2 cellular contexts compared by ENCODE assay signal in genomic region chr12:109604132-109604585, GRCh38.
TF ChIP-seq lines count a peak whose summit lies in the region.

No MANE protein-coding gene starts in this region.

TF ChIP-seq in HEK293, 187 proteins besides CTCF, POLR2A, EP300 and RAD21:
- TF ChIP-seq GLI4 (tag by site-specific recombination; IDR thresholded peaks at IDR 0.05) (no peak), ZNF768 (tag by site-specific recombination; IDR thresholded peaks at IDR 0.05) (peak; percentile 47; the same call in 1 of the 2 replicates)

TF ChIP-seq in HepG2, 621 proteins besides CTCF, POLR2A, EP300 and RAD21 (continues in another document):
- TF ChIP-seq TFDP1 (CRISPR knock-in tag; IDR thresholded peaks at IDR 0.05; ENCODE audit: borderline replicate concordance) = no peak
- TF ChIP-seq ZBTB20 (CRISPR knock-in tag; IDR thresholded peaks at IDR 0.05; ENCODE audit: borderline replicate concordance, low read depth) = peak; percentile 55; the same call in 1 of the 2 replicates
- no peak for TF ChIP-seq ARID2 (CRISPR knock-in tag; IDR thresholded peaks at IDR 0.05; ENCODE audit: borderline replicate concordance)
- TF ChIP-seq DNMT3B (CRISPR knock-in tag; conservative IDR thresholded peaks at IDR 0.05) = no peak
- TF ChIP-seq MEF2D (CRISPR knock-in tag; IDR thresholded peaks at IDR 0.05) = no peak
- TF ChIP-seq ZEB1 (IDR thresholded peaks at IDR 0.05; ENCODE audit: insufficient replicate concordance, low read depth) = no peak
- TF ChIP-seq ZNF788 (CRISPR knock-in tag; IDR thresholded peaks at IDR 0.05; ENCODE audit: borderline replicate concordance) = 0 out of 2 replicates have a peak, but pooled peaks have one; percentile 31
- no peak for TF ChIP-seq ISL2 (CRISPR knock-in tag; IDR thresholded peaks at IDR 0.05)
- no peak for TF ChIP-seq ZNF296 (CRISPR knock-in tag; conservative IDR thresholded peaks at IDR 0.05)
- TF ChIP-seq RAD51 (IDR thresholded peaks at IDR 0.05; ENCODE audit: borderline replicate concordance) = no peak
- TF ChIP-seq ZNF333 (CRISPR knock-in tag; IDR thresholded peaks at IDR 0.05; ENCODE audit: borderline replicate concordance) = no peak
- TF ChIP-seq ZMYM4 (CRISPR knock-in tag; IDR thresholded peaks at IDR 0.05) = no peak
- no peak for TF ChIP-seq SNAPC5 (CRISPR knock-in tag; IDR thresholded peaks at IDR 0.05; ENCODE audit: borderline replicate concordance)
- TF ChIP-seq CC2D1A (CRISPR knock-in tag; IDR thresholded peaks at IDR 0.05) = no peak
- no peak for TF ChIP-seq ZBTB43 (CRISPR knock-in tag; conservative IDR thresholded peaks at IDR 0.05)
- no peak for TF ChIP-seq ZSCAN22 (CRISPR knock-in tag; IDR thresholded peaks at IDR 0.05)
- TF ChIP-seq ZNF792 (CRISPR knock-in tag; IDR thresholded peaks at IDR 0.05) = no peak
- no peak for TF ChIP-seq ZFP36L1 (CRISPR knock-in tag; IDR thresholded peaks at IDR 0.05)
- no peak for TF ChIP-seq PAWR (CRISPR knock-in tag; IDR thresholded peaks at IDR 0.05; ENCODE audit: borderline replicate concordance)
- no peak for TF ChIP-seq HMG20B (CRISPR knock-in tag; conservative IDR thresholded peaks at IDR 0.05)
- TF ChIP-seq POLR2G (IDR thresholded peaks at IDR 0.05; ENCODE audit: low read depth, low read length) = no peak
- no peak for TF ChIP-seq CHCHD3 (CRISPR knock-in tag; IDR thresholded peaks at IDR 0.05)
- no peak for TF ChIP-seq HNRNPK (IDR thresholded peaks at IDR 0.05; ENCODE audit: low read depth, low read length, poor library complexity, severe bottlenecking)
- TF ChIP-seq BHLHE40 (IDR thresholded peaks at IDR 0.05; ENCODE audit: low read length) = no peak
- TF ChIP-seq ZNF703 (CRISPR knock-in tag; IDR thresholded peaks at IDR 0.05; ENCODE audit: borderline replicate concordance) = no peak
- no peak for TF ChIP-seq ZNF496 (CRISPR knock-in tag; IDR thresholded peaks at IDR 0.05; ENCODE audit: insufficient replicate concordance)
- no peak for TF ChIP-seq ZNF337 (CRISPR knock-in tag; IDR thresholded peaks at IDR 0.05; ENCODE audit: borderline replicate concordance, low read depth)
- no peak for TF ChIP-seq DNMT1 (CRISPR knock-in tag; IDR thresholded peaks at IDR 0.05)
- TF ChIP-seq IKZF1 (IDR thresholded peaks at IDR 0.05) = no peak
- TF ChIP-seq ZNF101 (CRISPR knock-in tag; IDR thresholded peaks at IDR 0.05; ENCODE audit: borderline replicate concordance, low read depth) = no peak
- TF ChIP-seq SIX1 (CRISPR knock-in tag; IDR thresholded peaks at IDR 0.05; ENCODE audit: borderline replicate concordance) = no peak
- no peak for TF ChIP-seq U2AF1 (optimal IDR thresholded peaks at IDR 0.05; ENCODE audit: low read depth, low read length)
- TF ChIP-seq ZNF83 (CRISPR knock-in tag; IDR thresholded peaks at IDR 0.05; ENCODE audit: borderline replicate concordance) = no peak
- no peak for TF ChIP-seq SP5 (CRISPR knock-in tag; IDR thresholded peaks at IDR 0.05; ENCODE audit: borderline replicate concordance, low read depth)
- TF ChIP-seq ELF1 (CRISPR knock-in tag; IDR thresholded peaks at IDR 0.05) = no peak
- no peak for TF ChIP-seq ZNF484 (CRISPR knock-in tag; IDR thresholded peaks at IDR 0.05; ENCODE audit: borderline replicate concordance, low read depth)
- TF ChIP-seq MIXL1 (CRISPR knock-in tag; IDR thresholded peaks at IDR 0.05) = 0 out of 2 replicates have a peak, but pooled peaks have one; percentile 29
- TF ChIP-seq ZNF839 (CRISPR knock-in tag; IDR thresholded peaks at IDR 0.05; ENCODE audit: borderline replicate concordance) = no peak
- no peak for TF ChIP-seq THAP11 (CRISPR knock-in tag; IDR thresholded peaks at IDR 0.05)
- TF ChIP-seq ZNF276 (CRISPR knock-in tag; IDR thresholded peaks at IDR 0.05; ENCODE audit: low read depth) = no peak
- TF ChIP-seq ZNF644 (CRISPR knock-in tag; IDR thresholded peaks at IDR 0.05; ENCODE audit: low read depth) = no peak
- no peak for TF ChIP-seq MAFF (IDR thresholded peaks at IDR 0.05; ENCODE audit: low read depth, low read length)
- TF ChIP-seq, protein P1, sequence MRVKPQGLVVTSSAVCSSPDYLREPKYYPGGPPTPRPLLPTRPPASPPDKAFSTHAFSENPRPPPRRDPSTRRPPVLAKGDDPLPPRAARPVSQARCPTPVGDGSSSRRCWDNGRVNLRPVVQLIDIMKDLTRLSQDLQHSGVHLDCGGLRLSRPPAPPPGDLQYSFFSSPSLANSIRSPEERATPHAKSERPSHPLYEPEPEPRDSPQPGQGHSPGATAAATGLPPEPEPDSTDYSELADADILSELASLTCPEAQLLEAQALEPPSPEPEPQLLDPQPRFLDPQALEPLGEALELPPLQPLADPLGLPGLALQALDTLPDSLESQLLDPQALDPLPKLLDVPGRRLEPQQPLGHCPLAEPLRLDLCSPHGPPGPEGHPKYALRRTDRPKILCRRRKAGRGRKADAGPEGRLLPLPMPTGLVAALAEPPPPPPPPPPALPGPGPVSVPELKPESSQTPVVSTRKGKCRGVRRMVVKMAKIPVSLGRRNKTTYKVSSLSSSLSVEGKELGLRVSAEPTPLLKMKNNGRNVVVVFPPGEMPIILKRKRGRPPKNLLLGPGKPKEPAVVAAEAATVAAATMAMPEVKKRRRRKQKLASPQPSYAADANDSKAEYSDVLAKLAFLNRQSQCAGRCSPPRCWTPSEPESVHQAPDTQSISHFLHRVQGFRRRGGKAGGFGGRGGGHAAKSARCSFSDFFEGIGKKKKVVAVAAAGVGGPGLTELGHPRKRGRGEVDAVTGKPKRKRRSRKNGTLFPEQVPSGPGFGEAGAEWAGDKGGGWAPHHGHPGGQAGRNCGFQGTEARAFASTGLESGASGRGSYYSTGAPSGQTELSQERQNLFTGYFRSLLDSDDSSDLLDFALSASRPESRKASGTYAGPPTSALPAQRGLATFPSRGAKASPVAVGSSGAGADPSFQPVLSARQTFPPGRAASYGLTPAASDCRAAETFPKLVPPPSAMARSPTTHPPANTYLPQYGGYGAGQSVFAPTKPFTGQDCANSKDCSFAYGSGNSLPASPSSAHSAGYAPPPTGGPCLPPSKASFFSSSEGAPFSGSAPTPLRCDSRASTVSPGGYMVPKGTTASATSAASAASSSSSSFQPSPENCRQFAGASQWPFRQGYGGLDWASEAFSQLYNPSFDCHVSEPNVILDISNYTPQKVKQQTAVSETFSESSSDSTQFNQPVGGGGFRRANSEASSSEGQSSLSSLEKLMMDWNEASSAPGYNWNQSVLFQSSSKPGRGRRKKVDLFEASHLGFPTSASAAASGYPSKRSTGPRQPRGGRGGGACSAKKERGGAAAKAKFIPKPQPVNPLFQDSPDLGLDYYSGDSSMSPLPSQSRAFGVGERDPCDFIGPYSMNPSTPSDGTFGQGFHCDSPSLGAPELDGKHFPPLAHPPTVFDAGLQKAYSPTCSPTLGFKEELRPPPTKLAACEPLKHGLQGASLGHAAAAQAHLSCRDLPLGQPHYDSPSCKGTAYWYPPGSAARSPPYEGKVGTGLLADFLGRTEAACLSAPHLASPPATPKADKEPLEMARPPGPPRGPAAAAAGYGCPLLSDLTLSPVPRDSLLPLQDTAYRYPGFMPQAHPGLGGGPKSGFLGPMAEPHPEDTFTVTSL (CRISPR knock-in tag; IDR thresholded peaks at IDR 0.05; ENCODE audit: borderline replicate concordance) = 0 out of 2 replicates have a peak, but pooled peaks have one; percentile 18
- TF ChIP-seq ZNF432 (CRISPR knock-in tag; IDR thresholded peaks at IDR 0.05; ENCODE audit: borderline replicate concordance) = no peak
- no peak for TF ChIP-seq TEAD2 (CRISPR knock-in tag; IDR thresholded peaks at IDR 0.05)
- TF ChIP-seq, protein P2, sequence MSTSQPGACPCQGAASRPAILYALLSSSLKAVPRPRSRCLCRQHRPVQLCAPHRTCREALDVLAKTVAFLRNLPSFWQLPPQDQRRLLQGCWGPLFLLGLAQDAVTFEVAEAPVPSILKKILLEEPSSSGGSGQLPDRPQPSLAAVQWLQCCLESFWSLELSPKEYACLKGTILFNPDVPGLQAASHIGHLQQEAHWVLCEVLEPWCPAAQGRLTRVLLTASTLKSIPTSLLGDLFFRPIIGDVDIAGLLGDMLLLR (CRISPR knock-in tag; IDR thresholded peaks at IDR 0.05) = no peak
- TF ChIP-seq GATAD1 (CRISPR knock-in tag; IDR thresholded peaks at IDR 0.05) = no peak
- TF ChIP-seq ZNF790 (CRISPR knock-in tag; IDR thresholded peaks at IDR 0.05; ENCODE audit: borderline replicate concordance) = no peak
- no peak for TF ChIP-seq ZNF460 (CRISPR knock-in tag; IDR thresholded peaks at IDR 0.05; ENCODE audit: borderline replicate concordance)
- 0 out of 2 replicates have a peak, but pooled peaks have one; percentile 27 for TF ChIP-seq IRF2 (CRISPR knock-in tag; IDR thresholded peaks at IDR 0.05)
- no peak for TF ChIP-seq NR2C2 (CRISPR knock-in tag; IDR thresholded peaks at IDR 0.05; ENCODE audit: borderline replicate concordance)
- TF ChIP-seq ZNF768 (CRISPR knock-in tag; IDR thresholded peaks at IDR 0.05) = peak; percentile 100
- TF ChIP-seq ATF5 (CRISPR knock-in tag; IDR thresholded peaks at IDR 0.05; ENCODE audit: low read depth) = no peak
- 0 out of 2 replicates have a peak, but pooled peaks have one; percentile 15 for TF ChIP-seq PHF20 (CRISPR knock-in tag; IDR thresholded peaks at IDR 0.05)
- TF ChIP-seq FOXA3 (CRISPR knock-in tag; IDR thresholded peaks at IDR 0.05) = peak; percentile 49; the same call in 1 of the 2 replicates
- TF ChIP-seq ZNF567 (CRISPR knock-in tag; IDR thresholded peaks at IDR 0.05; ENCODE audit: borderline replicate concordance) = no peak
- TF ChIP-seq, protein P3, sequence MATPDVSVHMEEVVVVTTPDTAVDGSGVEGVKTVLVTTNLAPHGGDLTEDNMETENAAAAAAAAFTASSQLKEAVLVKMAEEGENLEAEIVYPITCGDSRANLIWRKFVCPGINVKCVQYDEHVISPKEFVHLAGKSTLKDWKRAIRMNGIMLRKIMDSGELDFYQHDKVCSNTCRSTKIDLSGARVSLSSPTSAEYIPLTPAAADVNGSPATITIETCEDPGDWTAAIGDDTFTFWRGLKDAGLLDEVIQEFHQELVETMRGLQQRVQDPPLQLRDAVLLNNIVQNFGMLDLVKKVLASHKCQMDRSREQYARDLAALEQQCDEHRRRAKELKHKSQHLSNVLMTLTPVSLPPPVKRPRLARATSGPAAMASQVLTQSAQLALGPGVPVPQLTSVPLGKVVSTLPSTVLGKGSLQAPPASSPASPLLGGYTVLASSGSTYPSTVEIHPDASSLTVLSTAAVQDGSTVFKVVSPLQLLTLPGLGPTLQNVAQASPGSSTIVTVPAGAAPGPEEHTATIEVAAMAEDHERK (CRISPR knock-in tag; IDR thresholded peaks at IDR 0.05; ENCODE audit: low read depth) = no peak
- TF ChIP-seq HCFC1 (IDR thresholded peaks at IDR 0.05; ENCODE audit: low read depth, low read length) = no peak
- TF ChIP-seq ZNF746 (CRISPR knock-in tag; IDR thresholded peaks at IDR 0.05) = no peak
- TF ChIP-seq MED13 (CRISPR knock-in tag; IDR thresholded peaks at IDR 0.05) = no peak
- TF ChIP-seq NCOA1 (CRISPR knock-in tag; IDR thresholded peaks at IDR 0.05) = no peak
- TF ChIP-seq ZNF75D (CRISPR knock-in tag; IDR thresholded peaks at IDR 0.05; ENCODE audit: borderline replicate concordance) = no peak
- TF ChIP-seq MXD3 (CRISPR knock-in tag; IDR thresholded peaks at IDR 0.05) = no peak
- TF ChIP-seq KLF13 (CRISPR knock-in tag; IDR thresholded peaks at IDR 0.05) = no peak
- no peak for TF ChIP-seq MAF1 (CRISPR knock-in tag; IDR thresholded peaks at IDR 0.05; ENCODE audit: borderline replicate concordance)
- peak; percentile 32; the same call in 1 of the 2 replicates for TF ChIP-seq SOX5 (CRISPR knock-in tag; IDR thresholded peaks at IDR 0.05; ENCODE audit: borderline replicate concordance)
